In genomic region chr16:14074544-14074943, GRCh38 we compare ENCODE assay signal across 27 cellular contexts. TPM values are rescaled to one million over a fixed set of nuclear protein-coding genes. Genes with fewer than 3 reads are reported as not detected.
DNase-seq lines count a peak whose midpoint lies in the region; ATAC-seq, FAIRE-seq and TF ChIP-seq lines count a peak whose summit lies in the region.
"Had no signal": no experiment of that assay in that cellular context is flagged by ENCODE, and none has a peak within 500 bp of the region (broad histone marks: within the 10 kb centered on the region; RNA-seq: fewer than 3 reads in every experiment).

No MANE protein-coding gene starts in this region.

- H3K9me1 ChIP-seq in K562 (ENCODE audit: control insufficient read depth, insufficient read depth, low read length): no peaks in the 10 kb centered on the region

- H2AFZ ChIP-seq in HepG2 (ENCODE audit: low read length): no peak overlapping the region
- no peak overlapping the region for H2AFZ ChIP-seq in Loucy (ENCODE audit: low read length)
- no peak overlapping the region for H2AFZ ChIP-seq in K562 (ENCODE audit: low read depth, low read length)

- TF ChIP-seq CTCF in HepG2 (CRISPR knock-in tag; IDR thresholded peaks at IDR 0.05) (no peak), right lobe of liver (IDR thresholded peaks at IDR 0.05) (no peak), Loucy (conservative IDR thresholded peaks at IDR 0.05; ENCODE audit: low read length) (no peak), K562 (IDR thresholded peaks at IDR 0.05 in 2 of 3, conservative IDR thresholded peaks at IDR 0.05 in 1 of 3; ENCODE audit: insufficient read depth in 2 of 3, low read depth in 1 of 3, low read length in 3 of 3) (no peak), omental fat pad (IDR thresholded peaks at IDR 0.05) (no peak)

- no peaks in the 10 kb centered on the region; a peak in 1 of 5 replicates for H3K36me3 ChIP-seq in HepG2 (replicated peaks in 1 of 2; ENCODE audit: control insufficient read depth in 1 of 2, insufficient read depth in 2 of 2, low read length in 2 of 2)
- peaks cover 0 to 6% (median 0%) of the 10 kb centered on the region in 4 donors for H3K36me3 ChIP-seq in right lobe of liver
- no peaks in the 10 kb centered on the region for H3K36me3 ChIP-seq in Loucy (ENCODE audit: insufficient read depth, low read length)
- H3K36me3 ChIP-seq in K562 (ENCODE audit: control insufficient read depth, insufficient read depth, low read length): peaks cover 3% of the 10 kb centered on the region; the same call in 1 of the 3 replicates

- CTCF ChIA-PET in HepG2 (lab: Yijun Ruan, JAX; ENCODE audit: low intra/inter-chr PET ratio, low total read pairs): no interaction called here
- CTCF ChIA-PET in K562 (lab: Yijun Ruan, JAX; ENCODE audit: low intra/inter-chr PET ratio): no interaction called here

- WGBS in HepG2 (ENCODE audit: low lambda C conversion rate): 85% methylated on average over 1 of the region's 1 CpG
- WGBS in right lobe of liver (ENCODE audit: insufficient coverage, low coverage, low lambda C conversion rate, missing lambda C conversion rate): 28% methylated on average over 1 of the region's 1 CpG
- 16% methylated on average over 1 of the region's 1 CpG for WGBS in K562 (ENCODE audit: insufficient coverage, low coverage, missing lambda C conversion rate)

- H3K9me3 ChIP-seq in HepG2 (ENCODE audit: low read length) (no peaks in the 10 kb centered on the region), right lobe of liver (no peaks in the 10 kb centered on the region), Loucy (ENCODE audit: insufficient read depth, low read depth, low read length) (no peaks in the 10 kb centered on the region), K562 (replicated peaks; ENCODE audit: control insufficient read depth, insufficient read depth, low read depth, low read length) (no peaks in the 10 kb centered on the region)
- H3K9me3 ChIP-seq: BLaER1 treated with 17β-estradiol and CSF1 and Interleukin-3, amounts not matched to agents 10 nM and 100 nM; Caco-2 had no signal

- H3K79me2 ChIP-seq in HepG2 (ENCODE audit: insufficient read depth, low read length): peaks cover 50% of the 10 kb centered on the region
- peaks cover 14% of the 10 kb centered on the region; the same call in 1 of the 2 replicates for H3K79me2 ChIP-seq in Loucy (ENCODE audit: insufficient read depth, low read length)
- H3K79me2 ChIP-seq in K562 (ENCODE audit: control insufficient read depth, insufficient read depth, low read length): peaks cover 37% of the 10 kb centered on the region

- H3K4me3 ChIP-seq in HepG2 (replicated peaks in 1 of 3; ENCODE audit: insufficient read depth in 1 of 3, low read depth in 2 of 3, low read length in 3 of 3) (no peak overlapping the region), right lobe of liver (no peak overlapping the region), Loucy (ENCODE audit: low read length, poor library complexity, severe bottlenecking) (no peak overlapping the region), K562 (no peak overlapping the region)
- H3K4me3 ChIP-seq: BLaER1 treated with 17β-estradiol and CSF1 and Interleukin-3, amounts not matched to agents 10 nM and 100 nM; GM12878 had no signal

- DNase-seq in HepG2 (ENCODE audit: low spot score) (no peak), right lobe of liver (no peak), K562 (ENCODE audit: extremely low read depth in 1 of 4, low spot score in 3 of 4) (no peak), omental fat pad (ENCODE audit: low spot score) (no peak), NCI-H2227 treated with DMSO at 0.1 percent for 48 hours (lab: John Stamatoyannopoulos, UW) (no peak)
- no peak for DNase-seq in activated effector memory CD4-positive, alpha-beta T cell treated with anti-CD3 and anti-CD28 coated beads, Interleukin-2, amount 50 U/mL, for 16 hours
- DNase-seq: 8988T; AML-193; Caco-2; Calu3; CD4-positive, alpha-beta T cell; CD8-positive, alpha-beta T cell; DMS 273 treated with DMSO at 0.1 percent for 48 hours; DMS153; DMS53; DMS79; DND-41; EL; GDM1 had no signal

- no peak overlapping the region for H3K9ac ChIP-seq in HepG2 (ENCODE audit: insufficient read depth, low read depth, low read length)
- no peak overlapping the region for H3K9ac ChIP-seq in Loucy (ENCODE audit: low read depth, low read length, poor library complexity, severe bottlenecking)
- H3K9ac ChIP-seq in K562 (ENCODE audit: insufficient read depth in 1 of 2, low read depth in 2 of 2, low read length in 2 of 2): no peak overlapping the region
- H3K9ac ChIP-seq: BLaER1 treated with 17β-estradiol and CSF1 and Interleukin-3, amounts not matched to agents 10 nM and 100 nM had no signal

- TF ChIP-seq EP300 in HepG2 (IDR thresholded peaks at IDR 0.05; ENCODE audit: low read depth in 2 of 2, low read length in 2 of 2) (no peak), HepG2 (CRISPR knock-in tag; IDR thresholded peaks at IDR 0.05; ENCODE audit: borderline replicate concordance) (no peak), K562 (IDR thresholded peaks at IDR 0.05; ENCODE audit: low read length) (no peak)

- H3K27me3 ChIP-seq in HepG2 (ENCODE audit: control insufficient read depth in 1 of 2, insufficient read depth in 2 of 2, low read length in 2 of 2): no peaks in the 10 kb centered on the region; a peak in 1 of 5 replicates
- no peaks in the 10 kb centered on the region for H3K27me3 ChIP-seq in right lobe of liver
- no peaks in the 10 kb centered on the region for H3K27me3 ChIP-seq in Loucy (ENCODE audit: insufficient read depth, low read length, poor library complexity, severe bottlenecking)
- H3K27me3 ChIP-seq in K562 (ENCODE audit: control insufficient read depth in 2 of 2, insufficient read depth in 2 of 2, low read length in 2 of 2): no peaks in the 10 kb centered on the region
- H3K27me3 ChIP-seq: BLaER1 treated with 17β-estradiol and CSF1 and Interleukin-3, amounts not matched to agents 10 nM and 100 nM had no signal

- in situ Hi-C loops in HepG2 (cut with HindIII; ENCODE audit: extremely low pct_ligation_motif_present, low pct_unique_long_range_greater_than_20kb): no loop called here
- in situ Hi-C loops in K562 (cut with MboI): no loop called here

- no peak for TF ChIP-seq RAD21 in HepG2 (CRISPR knock-in tag; IDR thresholded peaks at IDR 0.05)
- TF ChIP-seq RAD21 in K562 (CRISPR knock-in tag; conservative IDR thresholded peaks at IDR 0.05 in 1 of 2, IDR thresholded peaks at IDR 0.05 in 1 of 2): no peak

- H3K4me2 ChIP-seq in HepG2 (ENCODE audit: low read depth, low read length) (no peak overlapping the region), Loucy (ENCODE audit: low read depth, low read length, poor library complexity, severe bottlenecking) (peak overlapping the region; percentile 31), K562 (ENCODE audit: insufficient read depth, low read length) (no peak overlapping the region)
- H3K4me2 ChIP-seq: BLaER1 treated with 17β-estradiol and CSF1 and Interleukin-3, amounts not matched to agents 10 nM and 100 nM had no signal

- ATAC-seq in HepG2: no peak
- no peak for ATAC-seq in right lobe of liver
- no peak for ATAC-seq in K562
- no peak for ATAC-seq in omental fat pad (ENCODE audit: low FRiP score)
- ATAC-seq: CD8-positive, alpha-beta T cell; GM12878 had no signal

- no peak for TF ChIP-seq POLR2A in HepG2 (IDR thresholded peaks at IDR 0.05; ENCODE audit: insufficient read depth in 1 of 2, low read depth in 2 of 2, low read length in 2 of 2)
- no peak for TF ChIP-seq POLR2A in right lobe of liver (IDR thresholded peaks at IDR 0.05)
- no peak for TF ChIP-seq POLR2A in K562 (conservative IDR thresholded peaks at IDR 0.05)

- H3K4me1 ChIP-seq in HepG2 (ENCODE audit: insufficient read depth, low read length) (peaks cover 37% of the 10 kb centered on the region), right lobe of liver (peaks cover 0 to 42% (median 3%) of the 10 kb centered on the region in 4 donors), Loucy (ENCODE audit: insufficient read depth, low read length, poor library complexity, severe bottlenecking) (peaks cover 9% of the 10 kb centered on the region), K562 (replicated peaks in 1 of 2; ENCODE audit: control insufficient read depth in 2 of 2, insufficient read depth in 2 of 2, low read length in 2 of 2) (peaks cover 12 to 14% of the 10 kb centered on the region in 2 experiments; a peak in 4 of 5 replicates)

- no peaks in the 10 kb centered on the region for H3K9me2 ChIP-seq in Loucy (replicated peaks; ENCODE audit: low read depth, low read length)

- H4K20me1 ChIP-seq in HepG2 (ENCODE audit: insufficient read depth, low read length) (no peaks in the 10 kb centered on the region), Loucy (ENCODE audit: insufficient read depth, low read length, poor library complexity, severe bottlenecking) (no peaks in the 10 kb centered on the region), K562 (replicated peaks; ENCODE audit: control insufficient read depth, insufficient read depth, low read length) (no peaks in the 10 kb centered on the region)

- POLR2A ChIA-PET in HepG2 (lab: Yijun Ruan, JAX) (no interaction called here), K562 (lab: Yijun Ruan, JAX) (interaction anchor here (0.6 kb wide), 2 partner anchors 12 to 14 kb away, joined by 3 read pairs; no protein-coding TSS in a partner anchor)

- BruUV-seq in HepG2 (replicated peaks; lab: Mats Ljungman, UMichigan) (no TSS peak), K562 (replicated peaks; lab: Mats Ljungman, UMichigan) (no TSS peak)

- H3K27ac ChIP-seq in HepG2 (ENCODE audit: extremely low read length, insufficient read depth, low read length) (no peak overlapping the region), right lobe of liver (peak overlapping the region in 1 of 3 donors; percentile 89), K562 (ENCODE audit: extremely low read depth, low read depth, low read length) (no peak overlapping the region)
- H3K27ac ChIP-seq: BLaER1 treated with 17β-estradiol and CSF1 and Interleukin-3, amounts not matched to agents 10 nM and 100 nM; C4-2B had no signal

- no peak for FAIRE-seq in HepG2 (lab: Jason Lieb, UNC)
- no peak for FAIRE-seq in K562 (lab: Jason Lieb, UNC)
- FAIRE-seq in islet of Langerhans (lab: Jason Lieb, UNC): peak; percentile 33
- FAIRE-seq: A204.1, GM12878, GM12892, GM18507 had no signal

- intact Hi-C loops in HepG2 (cut with micrococcal nuclease; ENCODE audit: unreplicated experiment) (loop anchor here (5.0 to 10.0 kb wide), 3 partner anchors 130 to 210 kb away; no protein-coding TSS in a partner anchor), right lobe of liver (cut with DNase I) (no loop called here), K562 (cut with micrococcal nuclease) (loop anchor here (10.0 kb wide), 1 partner anchor 110 kb away; no protein-coding TSS in a partner anchor)

- H3F3A ChIP-seq in Loucy (ENCODE audit: low read depth): no peaks in the 10 kb centered on the region

RNA-seq across cellular contexts. Expression of gene MRTFB, which starts 3.4 kb away (rescaled TPM):
- total RNA-seq in HepG2 (2016; rRNA removed; fragmentation: Illumina TruSeq; extraction: Trizol) (11.4 and 17.3 TPM in 2 replicates), right lobe of liver (10 to 100 TPM; 15.7 to 23.9 (median 18.6) TPM), K562 (2014; rRNA removed) (6.4 and 6.8 TPM in 2 replicates), K562 (2014; rRNA removed; fragmentation: Illumina TruSeq; extraction: Trizol) (7.0 and 7.6 TPM in 2 replicates), K562 (2015; rRNA removed; fragmentation: Illumina TruSeq; extraction: Trizol) (6.7 and 6.8 TPM in 2 replicates), K562 (2021) (10.7 and 12.7 TPM in 2 replicates), omental fat pad (100 to 1,000 TPM in 1 of 4 donors, 10 to 100 TPM in 3; 17.5 to 107 (median 55.8) TPM)
- total RNA-seq in HepG2 (2016; cell fraction: cytosol; rRNA removed; fragmentation: Illumina TruSeq; extraction: Trizol; ENCODE audit: low read depth): 4.2 and 4.8 TPM in 2 replicates
- total RNA-seq in HepG2 (2016; cell fraction: insoluble cytoplasmic fraction; rRNA removed; fragmentation: Illumina TruSeq; extraction: Trizol): 10.8 and 15.0 TPM in 2 replicates
- total RNA-seq in HepG2 (2016; cell fraction: membrane; rRNA removed; fragmentation: Illumina TruSeq; extraction: Trizol): 7.1 and 8.5 TPM in 2 replicates
- 40.5 and 44.5 TPM in 2 replicates for total RNA-seq in HepG2 (2016; cell fraction: nucleus; rRNA removed; fragmentation: Illumina TruSeq; extraction: Trizol)
- polyA plus RNA-seq in HepG2 (2011; rRNA removed) (13.1 and 14.0 TPM in 2 replicates), K562 (2011; rRNA removed) (6.6 and 8.1 TPM in 2 replicates), K562 (2014; fragmentation: Illumina TruSeq; extraction: Trizol) (10.2 and 10.4 TPM in 2 replicates), K562 (2014; fragmentation: Nextera tagmentation; extraction: Ambion mirVana) (1 to 10 TPM; 2.2 to 2.3 TPM), K562 (2014; rRNA removed) (5.1 and 7.9 TPM in 2 replicates)
- 8.5 and 10.2 TPM in 2 replicates for polyA plus RNA-seq in HepG2 (2011; cell fraction: cytosol; rRNA removed)
- polyA plus RNA-seq in HepG2 (2011; cell fraction: nucleus; rRNA removed): 39.1 and 43.0 TPM in 2 replicates
- 13.9 and 15.8 TPM in 2 replicates for polyA plus RNA-seq in HepG2 (2012)
- 1.2 and 1.9 TPM in 2 replicates for polyA plus RNA-seq in HepG2 (2016; cell fraction: cytosol; fragmentation: Illumina TruSeq; extraction: Trizol; ENCODE audit: low read depth)
- 14.8 and 15.2 TPM in 2 replicates for polyA plus RNA-seq in HepG2 (2016; cell fraction: insoluble cytoplasmic fraction; fragmentation: Illumina TruSeq; extraction: Trizol; ENCODE audit: low read depth)
- 2.1 and 2.5 TPM in 2 replicates for polyA plus RNA-seq in HepG2 (2016; cell fraction: membrane; fragmentation: Illumina TruSeq; extraction: Trizol; ENCODE audit: low read depth)
- 23.7 and 31.6 TPM in 2 replicates for polyA plus RNA-seq in HepG2 (2016; cell fraction: nucleus; fragmentation: Illumina TruSeq; extraction: Trizol; ENCODE audit: insufficient read depth, low read depth)
- polyA minus RNA-seq in HepG2 (2011; rRNA and poly(A)+ RNA removed; ENCODE audit: low replicate concordance): 34.7 and 53.1 TPM in 2 replicates
- polyA minus RNA-seq in HepG2 (2011; cell fraction: cytosol; rRNA and poly(A)+ RNA removed): 14.7 and 19.0 TPM in 2 replicates
- 94.1 and 111 TPM in 2 replicates for polyA minus RNA-seq in HepG2 (2011; cell fraction: nucleus; rRNA and poly(A)+ RNA removed)
- total RNA-seq in K562 (2011; cell fraction: chromatin; rRNA removed; ENCODE audit: low replicate concordance): 24.0 and 65.8 TPM in 2 replicates
- 12.0 and 13.7 TPM in 2 replicates for total RNA-seq in K562 (2011; cell fraction: nucleolus; rRNA removed)
- 31.4 and 57.9 TPM in 2 replicates for total RNA-seq in K562 (2011; cell fraction: nucleoplasm; rRNA removed)
- 5.5 and 6.9 TPM in 2 replicates for polyA plus RNA-seq in K562 (2011; cell fraction: cytosol; rRNA removed)
- 25.2 and 37.8 TPM in 2 replicates for polyA plus RNA-seq in K562 (2011; cell fraction: nucleus; rRNA removed)
- 6.7 and 11.7 TPM in 2 replicates for polyA plus RNA-seq in K562 (2012)
- polyA minus RNA-seq in K562 (2011; rRNA and poly(A)+ RNA removed): 13.0 and 16.7 TPM in 2 replicates
- 4.1 and 5.9 TPM in 2 replicates for polyA minus RNA-seq in K562 (2011; cell fraction: cytosol; rRNA and poly(A)+ RNA removed)
- 15.5 and 24.1 TPM in 2 replicates for polyA minus RNA-seq in K562 (2011; cell fraction: nucleus; rRNA and poly(A)+ RNA removed)

Comparison
In these comparisons a context has a peak if more than half of its experiments do, and no peak if none do; other contexts are left out.
1. intact Hi-C loops: an anchor here in HepG2 (5.0 to 10.0 kb wide) and K562 (10.0 kb wide); none called in right lobe of liver.